ENCODE assay signal across 1 cellular context in genomic region chr1:112674440-112674985, GRCh38.
TF ChIP-seq lines count a peak whose summit lies in the region.

A gene with protein sequence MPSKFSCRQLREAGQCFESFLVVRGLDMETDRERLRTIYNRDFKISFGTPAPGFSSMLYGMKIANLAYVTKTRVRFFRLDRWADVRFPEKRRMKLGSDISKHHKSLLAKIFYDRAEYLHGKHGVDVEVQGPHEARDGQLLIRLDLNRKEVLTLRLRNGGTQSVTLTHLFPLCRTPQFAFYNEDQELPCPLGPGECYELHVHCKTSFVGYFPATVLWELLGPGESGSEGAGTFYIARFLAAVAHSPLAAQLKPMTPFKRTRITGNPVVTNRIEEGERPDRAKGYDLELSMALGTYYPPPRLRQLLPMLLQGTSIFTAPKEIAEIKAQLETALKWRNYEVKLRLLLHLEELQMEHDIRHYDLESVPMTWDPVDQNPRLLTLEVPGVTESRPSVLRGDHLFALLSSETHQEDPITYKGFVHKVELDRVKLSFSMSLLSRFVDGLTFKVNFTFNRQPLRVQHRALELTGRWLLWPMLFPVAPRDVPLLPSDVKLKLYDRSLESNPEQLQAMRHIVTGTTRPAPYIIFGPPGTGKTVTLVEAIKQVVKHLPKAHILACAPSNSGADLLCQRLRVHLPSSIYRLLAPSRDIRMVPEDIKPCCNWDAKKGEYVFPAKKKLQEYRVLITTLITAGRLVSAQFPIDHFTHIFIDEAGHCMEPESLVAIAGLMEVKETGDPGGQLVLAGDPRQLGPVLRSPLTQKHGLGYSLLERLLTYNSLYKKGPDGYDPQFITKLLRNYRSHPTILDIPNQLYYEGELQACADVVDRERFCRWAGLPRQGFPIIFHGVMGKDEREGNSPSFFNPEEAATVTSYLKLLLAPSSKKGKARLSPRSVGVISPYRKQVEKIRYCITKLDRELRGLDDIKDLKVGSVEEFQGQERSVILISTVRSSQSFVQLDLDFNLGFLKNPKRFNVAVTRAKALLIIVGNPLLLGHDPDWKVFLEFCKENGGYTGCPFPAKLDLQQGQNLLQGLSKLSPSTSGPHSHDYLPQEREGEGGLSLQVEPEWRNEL (plus strand): TSS chr1:112674659. CDS start chr1:112674913, 254 bp downstream.

TF ChIP-seq in HepG2, 621 proteins besides CTCF, POLR2A, EP300 and RAD21 (continued from another document and continues in another):
- TF ChIP-seq PRDM10 (CRISPR knock-in tag; IDR thresholded peaks at IDR 0.05; ENCODE audit: low read depth) (0 out of 2 replicates have a peak, but pooled peaks have one; percentile 4), ELK4 (CRISPR knock-in tag; IDR thresholded peaks at IDR 0.05; ENCODE audit: borderline replicate concordance) (no peak), TBL1XR1 (IDR thresholded peaks at IDR 0.05; ENCODE audit: borderline replicate concordance, low read length, partially characterized antibody) (no peak), ZNF350 (CRISPR knock-in tag; IDR thresholded peaks at IDR 0.05; ENCODE audit: borderline replicate concordance, low read depth) (peak; percentile 30; the same call in 1 of the 2 replicates), KLF9 (CRISPR knock-in tag; IDR thresholded peaks at IDR 0.05; ENCODE audit: low read depth) (peak; percentile 3; the same call in 1 of the 2 replicates), AGO2 (optimal IDR thresholded peaks at IDR 0.05; ENCODE audit: low read depth, low read length) (peak; percentile 93), RFXANK (CRISPR knock-in tag; IDR thresholded peaks at IDR 0.05) (0 out of 2 replicates have a peak, but pooled peaks have one; percentile 21), ZNF549 (CRISPR knock-in tag; IDR thresholded peaks at IDR 0.05) (no peak), NAIF1 (CRISPR knock-in tag; IDR thresholded peaks at IDR 0.05; ENCODE audit: borderline replicate concordance) (0 out of 2 replicates have a peak, but pooled peaks have one; percentile 47), HDAC1 (CRISPR knock-in tag; IDR thresholded peaks at IDR 0.05) (peak; percentile 84), POLR2AphosphoS5 (IDR thresholded peaks at IDR 0.05; ENCODE audit: low read depth, low read length) (peak; percentile 79), MTF1 (CRISPR knock-in tag; IDR thresholded peaks at IDR 0.05) (no peak), ADNP (CRISPR knock-in tag; IDR thresholded peaks at IDR 0.05) (no peak), DR1 (CRISPR knock-in tag; IDR thresholded peaks at IDR 0.05) (no peak), ZNF577 (CRISPR knock-in tag; IDR thresholded peaks at IDR 0.05; ENCODE audit: borderline replicate concordance, low read depth) (no peak), MYPOP (CRISPR knock-in tag; IDR thresholded peaks at IDR 0.05) (0 out of 2 replicates have a peak, but pooled peaks have one; percentile 15), XBP1 (CRISPR knock-in tag; IDR thresholded peaks at IDR 0.05) (0 out of 2 replicates have a peak, but pooled peaks have one; percentile 44), KDM1A (CRISPR knock-in tag; IDR thresholded peaks at IDR 0.05) (peak; percentile 21; the same call in 1 of the 2 replicates), NRL (CRISPR knock-in tag; IDR thresholded peaks at IDR 0.05; ENCODE audit: borderline replicate concordance) (peak; percentile 72; the same call in 1 of the 2 replicates), ZNF607 (CRISPR knock-in tag; IDR thresholded peaks at IDR 0.05; ENCODE audit: borderline replicate concordance) (0 out of 2 replicates have a peak, but pooled peaks have one; percentile 71), ZNF446 (CRISPR knock-in tag; IDR thresholded peaks at IDR 0.05) (no peak), IRF2 (CRISPR knock-in tag; IDR thresholded peaks at IDR 0.05) (peak; percentile 95), RXRA (CRISPR knock-in tag; IDR thresholded peaks at IDR 0.05) (0 out of 2 replicates have a peak, but pooled peaks have one; percentile 32), CEBPZ (IDR thresholded peaks at IDR 0.05; ENCODE audit: low read length) (no peak), ZNF382 (CRISPR knock-in tag; IDR thresholded peaks at IDR 0.05; ENCODE audit: borderline replicate concordance) (no peak), RXRB (CRISPR knock-in tag; IDR thresholded peaks at IDR 0.05; ENCODE audit: borderline replicate concordance) (peak; percentile 44; the same call in 1 of the 2 replicates), ZNF878 (CRISPR knock-in tag; IDR thresholded peaks at IDR 0.05) (0 out of 2 replicates have a peak, but pooled peaks have one; percentile 35)
- TF ChIP-seq, protein P1, sequence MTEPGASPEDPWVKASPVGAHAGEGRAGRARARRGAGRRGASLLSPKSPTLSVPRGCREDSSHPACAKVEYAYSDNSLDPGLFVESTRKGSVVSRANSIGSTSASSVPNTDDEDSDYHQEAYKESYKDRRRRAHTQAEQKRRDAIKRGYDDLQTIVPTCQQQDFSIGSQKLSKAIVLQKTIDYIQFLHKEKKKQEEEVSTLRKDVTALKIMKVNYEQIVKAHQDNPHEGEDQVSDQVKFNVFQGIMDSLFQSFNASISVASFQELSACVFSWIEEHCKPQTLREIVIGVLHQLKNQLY (CRISPR knock-in tag; IDR thresholded peaks at IDR 0.05) = no peak
- TF ChIP-seq, protein P2, sequence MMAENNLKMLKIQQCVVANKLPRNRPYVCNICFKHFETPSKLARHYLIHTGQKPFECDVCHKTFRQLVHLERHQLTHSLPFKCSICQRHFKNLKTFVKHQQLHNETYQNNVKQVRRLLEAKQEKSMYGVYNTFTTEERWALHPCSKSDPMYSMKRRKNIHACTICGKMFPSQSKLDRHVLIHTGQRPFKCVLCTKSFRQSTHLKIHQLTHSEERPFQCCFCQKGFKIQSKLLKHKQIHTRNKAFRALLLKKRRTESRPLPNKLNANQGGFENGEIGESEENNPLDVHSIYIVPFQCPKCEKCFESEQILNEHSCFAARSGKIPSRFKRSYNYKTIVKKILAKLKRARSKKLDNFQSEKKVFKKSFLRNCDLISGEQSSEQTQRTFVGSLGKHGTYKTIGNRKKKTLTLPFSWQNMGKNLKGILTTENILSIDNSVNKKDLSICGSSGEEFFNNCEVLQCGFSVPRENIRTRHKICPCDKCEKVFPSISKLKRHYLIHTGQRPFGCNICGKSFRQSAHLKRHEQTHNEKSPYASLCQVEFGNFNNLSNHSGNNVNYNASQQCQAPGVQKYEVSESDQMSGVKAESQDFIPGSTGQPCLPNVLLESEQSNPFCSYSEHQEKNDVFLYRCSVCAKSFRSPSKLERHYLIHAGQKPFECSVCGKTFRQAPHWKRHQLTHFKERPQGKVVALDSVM (CRISPR knock-in tag; IDR thresholded peaks at IDR 0.05) = 0 out of 2 replicates have a peak, but pooled peaks have one; percentile 21
- TF ChIP-seq, protein P3, sequence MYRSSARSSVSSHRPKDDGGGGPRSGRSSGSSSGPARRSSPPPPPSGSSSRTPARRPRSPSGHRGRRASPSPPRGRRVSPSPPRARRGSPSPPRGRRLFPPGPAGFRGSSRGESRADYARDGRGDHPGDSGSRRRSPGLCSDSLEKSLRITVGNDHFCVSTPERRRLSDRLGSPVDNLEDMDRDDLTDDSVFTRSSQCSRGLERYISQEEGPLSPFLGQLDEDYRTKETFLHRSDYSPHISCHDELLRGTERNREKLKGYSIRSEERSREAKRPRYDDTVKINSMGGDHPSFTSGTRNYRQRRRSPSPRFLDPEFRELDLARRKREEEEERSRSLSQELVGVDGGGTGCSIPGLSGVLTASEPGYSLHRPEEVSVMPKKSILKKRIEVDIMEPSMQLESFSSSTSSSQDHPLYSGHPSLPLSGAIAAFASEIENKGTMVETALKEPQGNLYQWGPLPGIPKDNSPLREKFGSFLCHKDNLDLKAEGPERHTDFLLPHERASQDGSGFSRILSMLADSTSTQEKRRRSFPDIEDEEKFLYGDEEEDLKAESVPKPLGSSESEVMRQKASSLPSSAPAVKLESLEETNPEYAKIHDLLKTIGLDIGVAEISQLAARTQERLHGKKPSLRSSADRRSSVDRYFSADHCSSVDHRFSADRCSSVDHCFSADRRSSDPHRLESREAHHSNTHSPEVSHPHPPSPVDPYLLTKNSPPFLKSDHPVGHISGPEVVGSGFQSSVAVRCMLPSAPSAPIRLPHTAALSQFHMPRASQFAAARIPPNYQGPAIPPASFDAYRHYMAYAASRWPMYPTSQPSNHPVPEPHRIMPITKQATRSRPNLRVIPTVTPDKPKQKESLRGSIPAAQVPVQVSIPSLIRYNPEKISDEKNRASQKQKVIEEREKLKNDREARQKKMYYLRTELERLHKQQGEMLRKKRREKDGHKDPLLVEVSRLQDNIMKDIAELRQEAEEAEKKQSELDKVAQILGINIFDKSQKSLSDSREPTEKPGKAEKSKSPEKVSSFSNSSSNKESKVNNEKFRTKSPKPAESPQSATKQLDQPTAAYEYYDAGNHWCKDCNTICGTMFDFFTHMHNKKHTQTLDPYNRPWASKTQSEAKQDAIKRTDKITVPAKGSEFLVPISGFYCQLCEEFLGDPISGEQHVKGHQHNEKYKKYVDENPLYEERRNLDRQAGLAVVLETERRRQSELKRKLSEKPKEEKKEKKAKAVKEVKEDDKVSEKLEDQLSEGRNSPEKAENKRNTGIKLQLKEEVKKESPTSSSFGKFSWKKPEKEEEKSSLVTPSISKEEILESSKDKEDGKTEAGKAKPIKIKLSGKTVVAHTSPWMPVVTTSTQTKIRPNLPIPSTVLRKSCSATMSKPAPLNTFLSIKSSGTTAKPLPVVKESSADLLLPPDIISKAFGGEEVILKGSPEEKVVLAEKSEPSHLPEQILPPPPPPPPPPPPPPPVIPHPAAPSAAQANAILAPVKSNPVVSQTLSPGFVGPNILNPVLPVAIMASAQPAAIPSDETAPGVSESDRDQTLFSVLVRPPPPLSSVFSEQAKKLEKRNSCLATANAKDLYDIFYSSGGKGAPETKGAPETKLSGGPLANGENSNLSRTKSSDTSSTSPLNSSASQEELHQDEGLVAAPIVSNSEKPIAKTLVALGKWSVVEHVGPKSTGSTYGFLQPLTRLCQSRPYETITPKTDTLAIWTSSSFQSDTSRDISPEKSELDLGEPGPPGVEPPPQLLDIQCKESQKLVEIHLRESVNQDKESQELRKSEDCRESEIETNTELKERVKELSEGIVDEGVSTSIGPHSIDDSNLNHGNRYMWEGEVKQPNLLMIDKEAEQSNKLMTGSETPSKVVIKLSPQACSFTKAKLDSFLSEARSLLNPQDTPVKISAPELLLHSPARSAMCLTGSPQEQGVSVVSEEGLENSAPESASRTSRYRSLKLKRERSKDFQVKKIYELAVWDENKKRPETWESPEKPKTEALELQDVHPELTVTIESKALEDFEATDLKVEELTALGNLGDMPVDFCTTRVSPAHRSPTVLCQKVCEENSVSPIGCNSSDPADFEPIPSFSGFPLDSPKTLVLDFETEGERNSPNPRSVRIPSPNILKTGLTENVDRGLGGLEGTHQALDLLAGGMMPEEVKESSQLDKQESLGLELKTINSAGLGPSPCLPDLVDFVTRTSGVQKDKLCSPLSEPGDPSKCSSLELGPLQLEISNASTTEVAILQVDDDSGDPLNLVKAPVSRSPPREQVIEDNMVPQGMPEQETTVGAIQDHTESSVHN (CRISPR knock-in tag; IDR thresholded peaks at IDR 0.05) = peak; percentile 75; the same call in 1 of the 2 replicates
